Comparison of ENCODE assay signal across 8 cellular contexts in the genomic region with DNA sequence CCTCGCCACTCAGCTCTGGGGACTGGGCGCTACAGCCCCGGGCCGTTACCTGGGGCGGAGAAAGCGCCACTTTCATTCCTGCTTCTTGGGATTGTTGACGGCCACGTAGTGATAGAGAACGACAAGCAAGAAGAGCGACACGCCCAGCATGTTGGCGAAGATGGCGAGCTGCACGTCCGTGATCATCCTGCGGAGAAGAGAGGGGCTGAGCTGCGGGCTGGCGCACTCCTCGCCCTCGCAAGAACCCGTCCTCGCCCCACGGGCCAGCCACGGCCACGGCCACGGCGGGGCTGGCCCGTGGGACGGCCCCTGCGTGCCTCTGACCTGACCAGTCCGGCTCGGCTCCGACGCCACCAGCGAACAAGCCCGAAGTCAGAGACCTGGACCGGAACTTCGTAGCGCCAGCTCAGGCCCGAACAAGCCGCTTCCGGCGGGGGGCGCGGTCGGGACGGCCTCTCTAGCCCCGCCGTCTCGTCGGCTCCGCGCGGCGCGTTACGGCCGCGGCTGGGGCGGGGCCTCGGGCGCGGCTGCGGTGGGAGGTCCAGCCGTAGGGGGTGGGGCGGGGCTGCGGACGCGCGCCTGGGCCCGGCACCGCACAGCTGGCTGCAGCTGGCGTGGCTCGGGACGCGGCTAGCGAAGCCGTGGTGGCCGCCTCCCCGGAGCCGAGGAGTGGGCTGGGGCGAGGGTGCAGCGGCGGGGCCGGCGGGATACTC. TPM values are rescaled to one million over a fixed set of nuclear protein-coding genes. Genes with fewer than 3 reads are reported as not detected.
DNase-seq lines count a peak whose midpoint lies in the region; ATAC-seq and TF ChIP-seq lines count a peak whose summit lies in the region.

TSS of gene OST4 (minus strand) at position 378 of the 713 bp plus-strand sequence.

- no peaks in the 10 kb centered on the region for H3K36me3 ChIP-seq in kidney epithelial cell (ENCODE audit: control insufficient read depth, insufficient read depth, low read length)

- H3K4me3 ChIP-seq in kidney epithelial cell (ENCODE audit: low read depth, low read length), result peak within 1 kb of the TSS; percentile 95

- ATAC-seq in GM19025 (IDR thresholded peaks at IDR 0.05; ENCODE audit: low read depth, unreplicated experiment) (peak; percentile 88), HG03280 (IDR thresholded peaks at IDR 0.05; ENCODE audit: unreplicated experiment) (peak; percentile 91)

- no peak for TF ChIP-seq CTCF in AG09319 (IDR thresholded peaks at IDR 0.05; ENCODE audit: low read depth, low read length)
- TF ChIP-seq CTCF in kidney epithelial cell (IDR thresholded peaks at IDR 0.05; ENCODE audit: insufficient read depth, low read length, poor library complexity, severe bottlenecking), result peak; percentile 3

- no peaks in the 10 kb centered on the region for H3K27me3 ChIP-seq in kidney epithelial cell (ENCODE audit: control insufficient read depth, insufficient read depth, low read length)

- DNase-seq in AG09319 (ENCODE audit: extremely low read depth, low read depth), result peak; percentile 74
- peak; percentile 70 for DNase-seq in NCI-H446 treated with DMSO at 0.1 percent for 48 hours (lab: John Stamatoyannopoulos, UW)
- peak; percentile 94 for DNase-seq in activated CD4-positive, CD25-positive, alpha-beta regulatory T cell treated with anti-CD3 and anti-CD28 coated beads, Interleukin-2, amount 50 U/mL, for 72 hours
- DNase-seq in cerebellar nuclear complex (lab: John Stamatoyannopoulos, UW), result peak; percentile 38 to 47
- DNase-seq in kidney epithelial cell (ENCODE audit: low read depth), result peak; percentile 61
- DNase-seq in stimulated activated CD4-positive, alpha-beta T cell treated with anti-CD3 and anti-CD28 coated beads, Interleukin-15, amount 100 ng/mL, for 48 hours (ENCODE audit: low read depth in 2 of 2), result peak; percentile 78 to 90

RNA-seq across cellular contexts. Expression of gene OST4, which starts in this region (rescaled TPM):
- total RNA-seq in kidney epithelial cell, result 237 and 272 TPM in 2 replicates

Comparison
In these comparisons a context has a peak if more than half of its experiments do, and no peak if none do; other contexts are left out.
1. Peak in every context shown above with its lines: DNase-seq, ATAC-seq and H3K4me3 ChIP-seq.
2. DNase-seq: peak in every context shown above with its lines; median percentile 94 in activated CD4-positive, CD25-positive, alpha-beta regulatory T cell treated with anti-CD3 and anti-CD28 coated beads, Interleukin-2, amount 50 U/mL, for 72 hours; 84 in stimulated activated CD4-positive, alpha-beta T cell treated with anti-CD3 and anti-CD28 coated beads, Interleukin-15, amount 100 ng/mL, for 48 hours; 74 in AG09319; 70 in NCI-H446 treated with DMSO at 0.1 percent for 48 hours; 61 in kidney epithelial cell; 42 in cerebellar nuclear complex.